31 cellular contexts compared by ENCODE assay signal in genomic region chr5:129082225-129083136, GRCh38.
"Had no signal": no experiment of that assay in that cellular context is flagged by ENCODE, and none has a peak within 500 bp of the region (broad histone marks: within the 10 kb centered on the region; RNA-seq: fewer than 3 reads in every experiment).

No MANE protein-coding gene starts in this region.

- H3K4me1 ChIP-seq: Peyer's patch had no signal

- H3K36me3 Mint-ChIP-seq: activated CD8-positive, alpha-beta memory T cell treated with anti-CD3 and anti-CD28 coated beads, Interleukin-2, amount 10 ng/mL, durations not matched to agents 7 days and 5 days; activated naive CD4-positive, alpha-beta T cell treated with anti-CD3 and anti-CD28 coated beads, Interleukin-2, amount 10 ng/mL, durations not matched to agents 7 days and 5 days; activated naive CD8-positive, alpha-beta T cell; WTC11 had no signal

- H3K9me3 Mint-ChIP-seq: activated CD4-positive, alpha-beta memory T cell treated with anti-CD3 and anti-CD28 coated beads, Interleukin-2, amount 10 ng/mL, durations not matched to agents 7 days and 5 days; activated naive CD4-positive, alpha-beta T cell treated with anti-CD3 and anti-CD28 coated beads, Interleukin-2, amount 10 ng/mL, durations not matched to agents 7 days and 5 days; activated naive CD8-positive, alpha-beta T cell treated with anti-CD3 and anti-CD28 coated beads, Interleukin-2, amount 50 U/mL, for 24 hours; T-helper 1 cell treated with Interleukin-12 subunit alpha and Interleukin-12 subunit beta and Interleukin-4 antibody, amounts not matched to agents 30 μg/mL and 1 μg/mL, for 36 hours; T-helper 2 cell treated with Interferon-gamma antibody and Interleukin-4, amounts not matched to agents 5 μg/mL and 100 μg/mL, for 36 hours; WTC11 had no signal

- H3K4me3 ChIP-seq: ascending aorta, MG63, Peyer's patch had no signal

- ATAC-seq: activated CD4-positive, CD25-positive, alpha-beta regulatory T cell treated with anti-CD3 and anti-CD28 coated beads, Interleukin-2, amount 50 U/mL, for 24 hours; activated CD8-positive, alpha-beta memory T cell treated with anti-CD3 and anti-CD28 coated beads, Interleukin-2, amount 10 ng/mL, durations not matched to agents 7 days and 5 days; activated naive CD8-positive, alpha-beta T cell treated with anti-CD3 and anti-CD28 coated beads, Interleukin-2, amount 50 U/mL, for 24 hours; PC-3; Right ventricle myocardium inferior; WTC11 had no signal

- H3K4me3 Mint-ChIP-seq: activated CD4-positive, alpha-beta memory T cell treated with anti-CD3 and anti-CD28 coated beads, Interleukin-2, amount 10 ng/mL, durations not matched to agents 7 days and 5 days; activated CD8-positive, alpha-beta memory T cell treated with anti-CD3 and anti-CD28 coated beads, Interleukin-2, amount 10 ng/mL, durations not matched to agents 7 days and 5 days; activated naive CD4-positive, alpha-beta T cell treated with anti-CD3 and anti-CD28 coated beads, Interleukin-2, amount 10 ng/mL, durations not matched to agents 7 days and 5 days; activated naive CD8-positive, alpha-beta T cell; activated naive CD8-positive, alpha-beta T cell treated with anti-CD3 and anti-CD28 coated beads, Interleukin-2, amount 50 U/mL, for 24 hours; T-helper 1 cell treated with Interleukin-12 subunit alpha and Interleukin-12 subunit beta and Interleukin-4 antibody, amounts not matched to agents 30 μg/mL and 1 μg/mL, for 36 hours; T-helper 2 cell treated with Interferon-gamma antibody and Interleukin-4, amounts not matched to agents 5 μg/mL and 100 μg/mL, for 36 hours; WTC11 had no signal

- H3K4me1 Mint-ChIP-seq: activated CD4-positive, alpha-beta memory T cell treated with anti-CD3 and anti-CD28 coated beads, Interleukin-2, amount 10 ng/mL, durations not matched to agents 7 days and 5 days; activated CD8-positive, alpha-beta memory T cell treated with anti-CD3 and anti-CD28 coated beads, Interleukin-2, amount 10 ng/mL, durations not matched to agents 7 days and 5 days; activated naive CD4-positive, alpha-beta T cell treated with anti-CD3 and anti-CD28 coated beads, Interleukin-2, amount 10 ng/mL, durations not matched to agents 7 days and 5 days; activated naive CD8-positive, alpha-beta T cell treated with anti-CD3 and anti-CD28 coated beads, Interleukin-2, amount 50 U/mL, for 24 hours; WTC11 had no signal

- H3K27me3 ChIP-seq: ascending aorta, Peyer's patch had no signal

- H3K36me3 ChIP-seq: ascending aorta, MG63, Peyer's patch had no signal

- DNase-seq: activated CD4-positive, alpha-beta memory T cell treated with anti-CD3 and anti-CD28 coated beads, Interleukin-2, amount 10 ng/mL, durations not matched to agents 7 days and 5 days; activated CD4-positive, alpha-beta T cell treated with anti-CD3 and anti-CD28 coated beads for 4 hours; activated CD8-positive, alpha-beta memory T cell treated with anti-CD3 and anti-CD28 coated beads for 24 hours; activated CD8-positive, alpha-beta memory T cell treated with anti-CD3 and anti-CD28 coated beads, Interleukin-2, amount 10 ng/mL, durations not matched to agents 7 days and 5 days; activated CD8-positive, alpha-beta memory T cell treated with anti-CD3 and anti-CD28 coated beads, Interleukin-2, amount 50 U/mL, for 48 hours; activated effector memory CD4-positive, alpha-beta T cell treated with Interleukin-2 at 50 U/mL for 16 hours; activated naive CD4-positive, alpha-beta T cell treated with anti-CD3 and anti-CD28 coated beads, Interleukin-2, amount 10 ng/mL, durations not matched to agents 7 days and 5 days; activated naive CD8-positive, alpha-beta T cell treated with anti-CD3 and anti-CD28 coated beads, Interleukin-2, amount 50 U/mL, for 24 hours; activated T-cell treated with anti-CD3 and anti-CD28 coated beads, Interleukin-2, amount 50 U/mL, for 48 hours; amygdala; Kasumi-1; KG1; MG63; NCI-H1048; NCI-H1105 treated with DMSO at 0.1 percent for 48 hours; NCI-H1436; NCI-H1694; NCI-H1930; NCI-H345; NCI-H524 treated with DMSO at 0.1 percent for 48 hours; PC-3; Peyer's patch; RPMI8226; SIG-M5 had no signal

- H3K9me3 ChIP-seq: ascending aorta, MG63, Peyer's patch had no signal

- H3K27ac ChIP-seq: ascending aorta, Peyer's patch had no signal

- H3K27ac Mint-ChIP-seq: activated CD4-positive, alpha-beta memory T cell treated with anti-CD3 and anti-CD28 coated beads, Interleukin-2, amount 10 ng/mL, durations not matched to agents 7 days and 5 days; activated CD8-positive, alpha-beta memory T cell treated with anti-CD3 and anti-CD28 coated beads, Interleukin-2, amount 10 ng/mL, durations not matched to agents 7 days and 5 days; activated naive CD4-positive, alpha-beta T cell treated with anti-CD3 and anti-CD28 coated beads, Interleukin-2, amount 10 ng/mL, durations not matched to agents 7 days and 5 days; activated naive CD8-positive, alpha-beta T cell; activated naive CD8-positive, alpha-beta T cell treated with anti-CD3 and anti-CD28 coated beads, Interleukin-2, amount 50 U/mL, for 24 hours; T-helper 1 cell treated with Interleukin-12 subunit alpha and Interleukin-12 subunit beta and Interleukin-4 antibody, amounts not matched to agents 30 μg/mL and 1 μg/mL, for 36 hours; T-helper 2 cell treated with Interferon-gamma antibody and Interleukin-4, amounts not matched to agents 5 μg/mL and 100 μg/mL, for 36 hours; WTC11 had no signal
